ENCODE assay signal across 11 cellular contexts in genomic region chr4:55993994-55994657, GRCh38. TPM values are rescaled to one million over a fixed set of nuclear protein-coding genes. Genes with fewer than 3 reads are reported as not detected.
DNase-seq lines count a peak whose midpoint lies in the region; ATAC-seq lines count a peak whose summit lies in the region.
"Had no signal": no experiment of that assay in that cellular context is flagged by ENCODE, and none has a peak within 500 bp of the region (broad histone marks: within the 10 kb centered on the region; RNA-seq: fewer than 3 reads in every experiment).

No MANE protein-coding gene starts in this region.

- H2BK5ac ChIP-seq in mesendoderm (ENCODE audit: low read length) = no peak overlapping the region

- no peak overlapping the region for H3K23ac ChIP-seq in mesendoderm (ENCODE audit: low read length)

- no peak overlapping the region for H3K4me3 ChIP-seq in mesendoderm (ENCODE audit: low read length)

- H3K36me3 ChIP-seq in mesendoderm (ENCODE audit: control insufficient read depth, insufficient read depth, low read length) = no peaks in the 10 kb centered on the region

- H2AK5ac ChIP-seq in mesendoderm (ENCODE audit: low read length) = no peak overlapping the region

- H3K56ac ChIP-seq in mesendoderm (ENCODE audit: low read length) = no peak overlapping the region

- no peaks in the 10 kb centered on the region for H3K79me1 ChIP-seq in mesendoderm (ENCODE audit: low read length)

- no peak overlapping the region for H3K4ac ChIP-seq in mesendoderm (ENCODE audit: low read depth, low read length)

- no CpG with 5 or more reads among the region's 3 CpGs for WGBS in mesendoderm (ENCODE audit: extremely low coverage, insufficient coverage, low lambda C conversion rate)

- H3K9ac ChIP-seq in mesendoderm (ENCODE audit: low read length) = no peak overlapping the region

- H3K79me2 ChIP-seq in mesendoderm (ENCODE audit: control insufficient read depth, insufficient read depth, low read length) = no peaks in the 10 kb centered on the region

- no peak overlapping the region for H2BK15ac ChIP-seq in mesendoderm (replicated peaks; ENCODE audit: low read depth)

- H3K4me1 ChIP-seq in mesendoderm (ENCODE audit: control insufficient read depth, low read depth, low read length) = no peaks in the 10 kb centered on the region

- H3K27ac ChIP-seq in mesendoderm (ENCODE audit: low read depth, low read length) = no peak overlapping the region

- H4K5ac ChIP-seq in mesendoderm (ENCODE audit: low read length) = no peak overlapping the region

- intact Hi-C loops in posterior vena cava (cut with DNase I) = no loop called here

- H3K18ac ChIP-seq in mesendoderm (ENCODE audit: low read length) = no peak overlapping the region

- no peak overlapping the region for H4K8ac ChIP-seq in mesendoderm (ENCODE audit: low read depth, low read length)

- H2BK120ac ChIP-seq in mesendoderm (ENCODE audit: low read depth, low read length) = no peak overlapping the region

- peak; percentile 85 for ATAC-seq in HG02678 (IDR thresholded peaks at IDR 0.05; ENCODE audit: unreplicated experiment)

- no peak overlapping the region for H3K4me2 ChIP-seq in mesendoderm (ENCODE audit: low read length)

- H3K27me3 ChIP-seq in mesendoderm (ENCODE audit: insufficient read depth, low read length, poor library complexity) = no peaks in the 10 kb centered on the region

- peak; percentile 0 to 4 for DNase-seq in stimulated activated CD4-positive, alpha-beta T cell treated with anti-CD3 and anti-CD28 coated beads, Interleukin-2, amount 100 ng/mL, for 48 hours
- DNase-seq in stimulated activated CD4-positive, alpha-beta T cell treated with anti-CD3 and anti-CD28 coated beads, Interleukin-4, amount 100 ng/mL, for 1 hour = no peak
- DNase-seq in OCI-M2 (lab: John Stamatoyannopoulos, UW; ENCODE audit: unreplicated experiment) = peak; percentile 39
- no peak for DNase-seq in 8988T
- DNase-seq in posterior vena cava (ENCODE audit: low spot score) = no peak
- no peak for DNase-seq in mesendoderm
- no peak for DNase-seq in inferior parietal cortex (ENCODE audit: extremely low spot score)
- DNase-seq: GOT3, NCI-H1092, Right ventricle myocardium superior had no signal

RNA-seq across cellular contexts. Expression of gene CEP135, which starts 45.4 kb away (rescaled TPM):
- total RNA-seq in posterior vena cava = 1 to 10 TPM; 6.8 to 7.3 TPM
- polyA plus RNA-seq in mesendoderm (2013, experiment 1 of 2) = 13.3 TPM
- polyA plus RNA-seq in mesendoderm (2013, experiment 2 of 2) = 13.3 TPM

Comparison
In these comparisons a context has a peak if more than half of its experiments do, and no peak if none do; other contexts are left out.
1. DNase-seq: peak in stimulated activated CD4-positive, alpha-beta T cell treated with anti-CD3 and anti-CD28 coated beads, Interleukin-2, amount 100 ng/mL, for 48 hours (2 of 2) and OCI-M2 (single experiment); none in stimulated activated CD4-positive, alpha-beta T cell treated with anti-CD3 and anti-CD28 coated beads, Interleukin-4, amount 100 ng/mL, for 1 hour (single experiment), 8988T (single experiment), posterior vena cava (single experiment), mesendoderm (single experiment) and inferior parietal cortex (single experiment).